13 cellular contexts compared by ENCODE assay signal in the genomic region with DNA sequence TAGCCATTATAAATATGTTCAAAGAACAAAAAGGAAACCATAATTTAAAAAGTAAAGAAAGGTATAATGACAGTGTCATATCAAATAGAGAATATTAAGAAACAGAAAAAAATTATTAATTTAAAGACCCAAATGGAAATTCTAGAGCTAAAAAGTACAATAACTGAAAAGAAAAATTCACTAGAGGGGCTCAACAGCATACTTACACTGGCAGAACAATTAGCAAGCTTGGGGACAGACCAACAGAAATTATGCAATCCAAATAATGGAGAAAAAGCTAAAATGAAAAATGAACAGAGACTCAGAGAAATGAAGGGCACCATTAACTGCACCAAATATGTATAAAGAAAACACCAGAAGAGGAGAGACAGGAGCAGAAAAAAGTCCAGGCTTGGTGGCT.
"Had no signal": no experiment of that assay in that cellular context is flagged by ENCODE, and none has a peak within 500 bp of the region (broad histone marks: within the 10 kb centered on the region; RNA-seq: fewer than 3 reads in every experiment).

No MANE protein-coding gene starts in this region.

- H3K27me3 Mint-ChIP-seq: activated CD4-positive, alpha-beta memory T cell treated with anti-CD3 and anti-CD28 coated beads for 36 hours; effector memory CD8-positive, alpha-beta T cell; stimulated activated naive B cell treated with anti-CD40 and anti-IgM and Interleukin-4, amounts not matched to agents 10 μg/mL and 1 μg/mL and 100 μg/mL, for 72 hours had no signal

- H3K27me3 ChIP-seq: cardiac muscle cell, tibial artery had no signal

- H3K4me1 Mint-ChIP-seq: nephron had no signal

- H3K4me3 Mint-ChIP-seq: activated CD4-positive, alpha-beta memory T cell treated with anti-CD3 and anti-CD28 coated beads for 36 hours; effector memory CD8-positive, alpha-beta T cell; nephron; stimulated activated naive B cell treated with anti-CD40 and anti-IgM and Interleukin-4, amounts not matched to agents 10 μg/mL and 1 μg/mL and 100 μg/mL, for 72 hours had no signal

- H3K27ac ChIP-seq: cardiac muscle cell, tibial artery had no signal

- H3K4me3 ChIP-seq: cardiac muscle cell, tibial artery had no signal

- DNase-seq: activated CD4-positive, alpha-beta memory T cell treated with anti-CD3 and anti-CD28 coated beads for 36 hours; activated naive CD4-positive, alpha-beta T cell treated with anti-CD3 and anti-CD28 coated beads, Interleukin-2, amount 50 U/mL, for 16 hours; activated T-cell treated with anti-CD3 and anti-CD28 coated beads for 4 hours; amniotic stem cell; dermis blood vessel endothelial cell; effector memory CD8-positive, alpha-beta T cell; mesenchymal stem cell; occipital lobe; posterior cingulate gyrus; stimulated activated naive B cell treated with anti-CD40 and anti-IgM and Interleukin-4, amounts not matched to agents 10 μg/mL and 1 μg/mL and 100 μg/mL, for 72 hours; tibial artery had no signal

- H3K27ac Mint-ChIP-seq: nephron; stimulated activated naive B cell treated with anti-CD40 and anti-IgM and Interleukin-4, amounts not matched to agents 10 μg/mL and 1 μg/mL and 100 μg/mL, for 72 hours had no signal

- ATAC-seq: effector memory CD8-positive, alpha-beta T cell; stimulated activated naive B cell treated with anti-CD40 and anti-IgM and Interleukin-4, amounts not matched to agents 10 μg/mL and 1 μg/mL and 100 μg/mL, for 72 hours had no signal

- H3K9me3 ChIP-seq: tibial artery had no signal

- H3K36me3 ChIP-seq: cardiac muscle cell had no signal
